Comparison of ENCODE assay signal across 20 cellular contexts in the genomic region with DNA sequence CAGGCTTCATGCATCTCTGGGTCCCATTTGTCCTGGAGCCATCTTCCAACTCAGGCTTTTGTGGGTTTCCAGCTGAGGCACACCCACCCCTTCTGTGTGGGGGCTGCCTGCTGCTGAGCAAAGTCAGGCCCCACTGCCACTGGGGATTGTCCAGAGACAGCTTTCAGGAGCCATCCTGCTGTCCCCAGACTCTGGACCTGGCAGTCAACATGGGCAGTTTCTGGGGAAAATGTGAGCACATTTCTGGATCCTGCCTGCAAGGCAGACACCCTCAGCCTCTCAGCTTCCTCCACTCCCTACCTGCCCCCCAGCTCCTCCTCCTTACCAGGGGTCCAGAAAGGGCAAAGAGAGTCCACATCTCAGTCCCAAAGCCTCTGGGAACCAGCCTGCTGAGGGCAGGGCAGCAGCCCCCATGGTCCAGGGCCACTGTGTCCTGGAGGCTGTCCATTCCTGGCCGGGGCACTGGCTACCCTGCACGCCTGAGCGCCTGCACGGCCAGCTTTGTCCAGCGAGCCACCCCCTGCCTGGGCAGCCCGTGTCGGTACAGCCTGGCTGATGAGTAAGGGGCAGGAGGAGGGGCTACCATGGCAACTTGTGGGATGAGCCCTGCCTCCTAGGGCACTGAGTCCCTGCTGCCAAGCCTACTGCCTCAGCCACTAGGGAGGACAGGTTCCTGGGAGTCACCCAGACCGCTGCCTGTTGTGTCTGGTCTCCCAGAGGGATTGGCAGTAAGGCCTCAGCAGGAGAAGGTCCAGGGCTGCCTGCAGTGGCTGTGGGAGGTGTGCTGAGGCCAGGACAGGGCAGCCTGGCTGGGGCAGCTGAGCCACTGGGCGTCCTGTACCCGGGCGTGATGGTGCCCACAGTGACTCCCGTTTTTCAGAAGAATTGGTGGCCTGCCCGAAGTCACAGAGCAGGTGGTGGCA. TPM values are rescaled to one million over a fixed set of nuclear protein-coding genes. Genes with fewer than 3 reads are reported as not detected.
A peak's percentile ranks its signal among the peaks of the same experiment; 100 is the strongest.
DNase-seq lines count a peak whose midpoint lies in the region; ATAC-seq, FAIRE-seq and TF ChIP-seq lines count a peak whose summit lies in the region.
"Had no signal": no experiment of that assay in that cellular context is flagged by ENCODE, and none has a peak within 500 bp of the region (broad histone marks: within the 10 kb centered on the region; RNA-seq: fewer than 3 reads in every experiment).

A gene with protein sequence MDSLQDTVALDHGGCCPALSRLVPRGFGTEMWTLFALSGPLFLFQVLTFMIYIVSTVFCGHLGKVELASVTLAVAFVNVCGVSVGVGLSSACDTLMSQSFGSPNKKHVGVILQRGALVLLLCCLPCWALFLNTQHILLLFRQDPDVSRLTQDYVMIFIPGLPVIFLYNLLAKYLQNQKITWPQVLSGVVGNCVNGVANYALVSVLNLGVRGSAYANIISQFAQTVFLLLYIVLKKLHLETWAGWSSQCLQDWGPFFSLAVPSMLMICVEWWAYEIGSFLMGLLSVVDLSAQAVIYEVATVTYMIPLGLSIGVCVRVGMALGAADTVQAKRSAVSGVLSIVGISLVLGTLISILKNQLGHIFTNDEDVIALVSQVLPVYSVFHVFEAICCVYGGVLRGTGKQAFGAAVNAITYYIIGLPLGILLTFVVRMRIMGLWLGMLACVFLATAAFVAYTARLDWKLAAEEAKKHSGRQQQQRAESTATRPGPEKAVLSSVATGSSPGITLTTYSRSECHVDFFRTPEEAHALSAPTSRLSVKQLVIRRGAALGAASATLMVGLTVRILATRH (minus strand): TSS at position 477 of the 923 bp plus-strand sequence. CDS start 29 bp downstream, at position 448.

- no peak within 1 kb of the TSS for H2AFZ ChIP-seq in H1 (ENCODE audit: low read length)

- H3K9me3 ChIP-seq in heart left ventricle (no peaks in the 10 kb centered on the region), right atrium auricular region (no peaks in the 10 kb centered on the region), H1 (ENCODE audit: insufficient read depth in 2 of 2, low read depth in 1 of 2, low read length in 1 of 2) (no peaks in the 10 kb centered on the region)
- H3K9me3 ChIP-seq: ascending aorta had no signal

- WGBS in heart left ventricle, 4 donors = 70 to 78% (median 75%) methylated on average over 12 to 13 of the region's 13 CpGs
- WGBS in H1 (ENCODE audit: extremely low coverage in 1 of 2, insufficient coverage in 1 of 2, insufficient read length in 1 of 2, insufficient replicate concordance in 2 of 2, low coverage in 1 of 2, low lambda C conversion rate in 2 of 2, missing lambda C conversion rate in 1 of 2), 2 experiments = 85% methylated on average over 13 of the region's 13 CpGs; no CpG with 5 or more reads in 1 of the 2 experiments

- no peaks in the 10 kb centered on the region for H3K79me2 ChIP-seq in H1 (ENCODE audit: control insufficient read depth in 1 of 2, insufficient read depth in 2 of 2, low read length in 2 of 2)

- no peak within 1 kb of the TSS for H3K4ac ChIP-seq in H1 (replicated peaks; ENCODE audit: insufficient read length, low read depth, low read length)

- CTCF ChIA-PET in H1 (lab: Charles Lee; ENCODE audit: partially characterized antibody) = interaction anchor here (0.6 to 8.7 kb wide), 8 partner anchors 9 to 283 kb away, joined by 3 to 56 read pairs (median 4); a partner anchor contains a TSS

- no peak for FAIRE-seq in H1 (lab: Jason Lieb, UNC)
- FAIRE-seq: islet of Langerhans, TTC549 had no signal

- intact Hi-C loops in heart left ventricle (cut with DNase I) = no loop called here
- intact Hi-C loops in sciatic nerve (cut with DNase I) = no loop called here

- no peak within 1 kb of the TSS for H2BK20ac ChIP-seq in H1 (ENCODE audit: low read length)

- TF ChIP-seq RAD21 in H1 (IDR thresholded peaks at IDR 0.05 in 1 of 2, conservative IDR thresholded peaks at IDR 0.05 in 1 of 2; ENCODE audit: low read depth in 2 of 2, low read length in 2 of 2) = no peak

- H3K23ac ChIP-seq in H1 (ENCODE audit: insufficient read length) = no peak within 1 kb of the TSS

- H3K27me3 ChIP-seq in heart left ventricle (no peaks in the 10 kb centered on the region), right atrium auricular region (no peaks in the 10 kb centered on the region), H1 (replicated peaks in 1 of 4; ENCODE audit: control insufficient read depth in 3 of 4, extremely low read depth in 1 of 4, insufficient read depth in 3 of 4, low read length in 3 of 4) (no peaks in the 10 kb centered on the region), brain microvascular endothelial cell (replicated peaks) (no peaks in the 10 kb centered on the region)
- H3K27me3 ChIP-seq: ascending aorta had no signal

- no peak within 1 kb of the TSS for H4K5ac ChIP-seq in H1 (ENCODE audit: insufficient read length, low read depth, low read length)

- peak within 1 kb of the TSS; percentile 58 for H4K8ac ChIP-seq in H1 (ENCODE audit: extremely low read depth, insufficient read depth, low read length)

- H3K4me3 ChIP-seq in heart left ventricle (no peak within 1 kb of the TSS), right atrium auricular region (no peak within 1 kb of the TSS), H1 (ENCODE audit: extremely low read depth in 1 of 4, insufficient read depth in 2 of 4, low read depth in 3 of 4, low read length in 4 of 4) (no peak within 1 kb of the TSS), brain microvascular endothelial cell (ENCODE audit: low read depth, low read length) (no peak within 1 kb of the TSS)
- H3K4me3 ChIP-seq: ascending aorta had no signal

- H3K4me1 ChIP-seq in heart left ventricle (peaks cover 0 to 12% (median 0%) of the 10 kb centered on the region in 12 donors), right atrium auricular region (peaks cover 0 to 10% of the 10 kb centered on the region in 2 donors), H1 (replicated peaks in 1 of 4; ENCODE audit: control insufficient read depth in 3 of 4, insufficient read depth in 4 of 4, low read length in 3 of 4) (peaks cover 0 to 8% (median 0%) of the 10 kb centered on the region in 4 experiments; a peak in 2 of 7 replicates)
- H3K4me1 ChIP-seq: ascending aorta had no signal

- POLR2A ChIA-PET in H1 (lab: Charles Lee; ENCODE audit: partially characterized antibody) = no interaction called here

- no peak within 1 kb of the TSS for H3K9ac ChIP-seq in H1 (replicated peaks in 1 of 4; ENCODE audit: extremely low read depth in 1 of 4, low read depth in 3 of 4, low read length in 3 of 4)

- no peaks in the 10 kb centered on the region for H4K20me1 ChIP-seq in H1 (replicated peaks in 1 of 2; ENCODE audit: control insufficient read depth in 1 of 2, insufficient read depth in 2 of 2, low read length in 2 of 2)

- H2BK5ac ChIP-seq in H1 (ENCODE audit: low read depth, low read length) = no peak within 1 kb of the TSS

- in situ Hi-C loops in brain microvascular endothelial cell (cut with HindIII; ENCODE audit: low pct_ligation_motif_present, low sequenced_read_pairs) = no loop called here

- H2BK12ac ChIP-seq in H1 (ENCODE audit: low read depth, low read length) = no peak within 1 kb of the TSS

- no peaks in the 10 kb centered on the region for H3K79me1 ChIP-seq in H1 (ENCODE audit: low read depth, low read length)

- TF ChIP-seq POLR2A in heart left ventricle (IDR thresholded peaks at IDR 0.05) (no peak), H1 (IDR thresholded peaks at IDR 0.05; ENCODE audit: control extremely low read depth in 1 of 2, low read depth in 2 of 2, low read length in 2 of 2) (no peak)

- peak within 1 kb of the TSS in 1 of 12 donors; percentile 22 for H3K27ac ChIP-seq in heart left ventricle
- H3K27ac ChIP-seq in right atrium auricular region = no peak within 1 kb of the TSS
- no peak within 1 kb of the TSS for H3K27ac ChIP-seq in H1 (ENCODE audit: low read depth, low read length)
- H3K27ac ChIP-seq in brain microvascular endothelial cell = no peak within 1 kb of the TSS
- H3K27ac ChIP-seq: ascending aorta had no signal

- H2BK15ac ChIP-seq in H1 (ENCODE audit: low read length) = 0 out of 2 replicates have a peak within 1 kb of the TSS, but pooled peaks have one; percentile 46

- H2AK5ac ChIP-seq in H1 (ENCODE audit: low read depth, low read length) = no peak within 1 kb of the TSS

- no peak for TF ChIP-seq CTCF in heart left ventricle (IDR thresholded peaks at IDR 0.05)
- no peak for TF ChIP-seq CTCF in right atrium auricular region (IDR thresholded peaks at IDR 0.05)
- TF ChIP-seq CTCF in H1 (IDR thresholded peaks at IDR 0.05; ENCODE audit: control extremely low read depth in 1 of 3, insufficient read depth in 1 of 3, low read depth in 1 of 3, low read length in 3 of 3) = no peak
- TF ChIP-seq CTCF in brain microvascular endothelial cell (IDR thresholded peaks at IDR 0.05; ENCODE audit: low read depth, low read length, missing control alignments) = no peak

- ATAC-seq in heart left ventricle = peak; percentile 82 to 87 (median 86)
- no peak for ATAC-seq in sciatic nerve
- no peak for ATAC-seq in HG02884 (IDR thresholded peaks at IDR 0.05; ENCODE audit: unreplicated experiment)
- ATAC-seq: naive thymus-derived CD4-positive, alpha-beta T cell had no signal

- no peak within 1 kb of the TSS for H3K56ac ChIP-seq in H1 (replicated peaks; ENCODE audit: insufficient read length, low read depth, low read length)

- peak within 1 kb of the TSS; percentile 10 for H3K14ac ChIP-seq in H1 (ENCODE audit: insufficient read length)

- H3K4me2 ChIP-seq in H1 (ENCODE audit: insufficient read depth in 1 of 2, low read depth in 2 of 2, low read length in 2 of 2) = no peak within 1 kb of the TSS

- H3K36me3 ChIP-seq in heart left ventricle (no peaks in the 10 kb centered on the region), right atrium auricular region (no peaks in the 10 kb centered on the region), H1 (ENCODE audit: control insufficient read depth in 2 of 4, insufficient read depth in 4 of 4, low read length in 3 of 4) (no peaks in the 10 kb centered on the region), brain microvascular endothelial cell (replicated peaks) (no peaks in the 10 kb centered on the region)
- H3K36me3 ChIP-seq: ascending aorta had no signal

- no peak within 1 kb of the TSS for H2BK120ac ChIP-seq in H1 (replicated peaks; ENCODE audit: low read depth, low read length)

- H3K18ac ChIP-seq in H1 (ENCODE audit: extremely low read depth, low read length) = peak within 1 kb of the TSS; percentile 48; the same call in 1 of the 2 replicates

- H3K23me2 ChIP-seq in H1 (ENCODE audit: low read depth, low read length) = no peaks in the 10 kb centered on the region

- peak within 1 kb of the TSS; percentile 63 for H4K91ac ChIP-seq in H1 (replicated peaks; ENCODE audit: insufficient read length, low read length)

- peak in 2 of 5 donors; percentile 60 to 61 for DNase-seq in heart left ventricle
- no peak for DNase-seq in right atrium auricular region (ENCODE audit: low spot score)
- peak in 1 of 2 experiments; percentile 38 for DNase-seq in H1 (ENCODE audit: low read depth in 1 of 2, low spot score in 2 of 2)
- peak; percentile 70 for DNase-seq in medulla oblongata (ENCODE audit: extremely low spot score)
- no peak for DNase-seq in sciatic nerve (ENCODE audit: low spot score)
- DNase-seq in brain microvascular endothelial cell = no peak
- DNase-seq in islet precursor cell = no peak
- DNase-seq: activated effector memory CD4-positive, alpha-beta T cell treated with anti-CD3 and anti-CD28 coated beads, Interleukin-2, amount 50 U/mL, for 16 hours; foreskin melanocyte; H9; Kasumi-1; naive thymus-derived CD4-positive, alpha-beta T cell; NCI-H2081 treated with DMSO at 0.1 percent for 48 hours; NCI-H748 treated with DMSO at 0.1 percent for 48 hours; SIG-M5 had no signal

- TF ChIP-seq EP300 in H1 (IDR thresholded peaks at IDR 0.05; ENCODE audit: borderline replicate concordance in 1 of 2, low read depth in 2 of 2, low read length in 2 of 2) = no peak

RNA-seq across cellular contexts. Expression of the gene that starts here (rescaled TPM):
- under 1 TPM in 1 of 9 donors, not detected in 8; 0.32 TPM for total RNA-seq in heart left ventricle
- not detected for polyA plus RNA-seq in heart left ventricle
- total RNA-seq in right atrium auricular region = not detected
- not detected in 2 replicates for total RNA-seq in H1 (2021; fragmentation: NEBNext Ultra II Directional; extraction: Animal tissue kit (Norgen Biotek cat#: 25700))
- not detected in 2 replicates for polyA plus RNA-seq in H1 (2011; rRNA removed)
- not detected for polyA plus RNA-seq in H1 (2011; cell fraction: cytosol; rRNA removed)
- polyA plus RNA-seq in H1 (2011; cell fraction: nucleus; rRNA removed) = not detected
- polyA plus RNA-seq in H1 (2012, experiment 1 of 2) = 0.07 to 0.09 TPM in 2 of 4 replicates, not detected in the others
- polyA plus RNA-seq in H1 (2012, experiment 2 of 2) = not detected
- not detected for polyA plus RNA-seq in H1 (2013, experiment 1 of 2)
- polyA plus RNA-seq in H1 (2013, experiment 2 of 2) = not detected
- not detected in 2 replicates for polyA minus RNA-seq in H1 (2011; rRNA and poly(A)+ RNA removed)
- not detected for polyA minus RNA-seq in H1 (2011; cell fraction: cytosol; rRNA and poly(A)+ RNA removed)
- not detected for polyA minus RNA-seq in H1 (2011; cell fraction: nucleus; rRNA and poly(A)+ RNA removed)
- not detected for total RNA-seq in sciatic nerve
- total RNA-seq: ascending aorta; dermis microvascular lymphatic vessel endothelial cell; H9; naive thymus-derived CD4-positive, alpha-beta T cell had no signal
- polyA plus RNA-seq: naive thymus-derived CD4-positive, alpha-beta T cell had no signal

Comparison
In these comparisons a context has a peak if more than half of its experiments do, and no peak if none do; other contexts are left out.
1. Peak in ATAC-seq in heart left ventricle; RNA of the gene not detected or under 1 TPM.